In genomic region chr11:65437436-65438227, GRCh38 we compare ENCODE assay signal across 10 cellular contexts. TPM values are rescaled to one million over a fixed set of nuclear protein-coding genes. Genes with fewer than 3 reads are reported as not detected.
A peak's percentile ranks its signal among the peaks of the same experiment; 100 is the strongest.
DNase-seq lines count a peak whose midpoint lies in the region; ATAC-seq, FAIRE-seq and TF ChIP-seq lines count a peak whose summit lies in the region.
"Had no signal": no experiment of that assay in that cellular context is flagged by ENCODE, and none has a peak within 500 bp of the region (broad histone marks: within the 10 kb centered on the region; RNA-seq: fewer than 3 reads in every experiment).

No MANE protein-coding gene starts in this region.

- H3K27me3 ChIP-seq in bronchial epithelial cell (ENCODE audit: control insufficient read depth, insufficient read depth, low read length) (no peaks in the 10 kb centered on the region), HepG2 (ENCODE audit: control insufficient read depth in 1 of 2, insufficient read depth in 2 of 2, low read length in 2 of 2) (no peaks in the 10 kb centered on the region)

- CTCF ChIA-PET in HepG2 (lab: Yijun Ruan, JAX; ENCODE audit: low intra/inter-chr PET ratio, low total read pairs), result no interaction called here

- no peak for TF ChIP-seq RAD21 in HepG2 (CRISPR knock-in tag; IDR thresholded peaks at IDR 0.05)

- H3K79me2 ChIP-seq in HepG2 (ENCODE audit: insufficient read depth, low read length), result peaks cover 38% of the 10 kb centered on the region

- H3K4me1 ChIP-seq in HepG2 (ENCODE audit: insufficient read depth, low read length), result peaks cover 86% of the 10 kb centered on the region

- no TSS peak for BruUV-seq in HepG2 (replicated peaks; lab: Mats Ljungman, UMichigan)

- H3K27ac Mint-ChIP-seq in activated naive CD4-positive, alpha-beta T cell treated with anti-CD3 and anti-CD28 coated beads, Interleukin-2, amount 50 U/mL, for 24 hours, result peak overlapping the region; percentile 17
- peak overlapping the region; percentile 21 for H3K27ac Mint-ChIP-seq in type B pancreatic cell

- TF ChIP-seq EP300 in HepG2 (IDR thresholded peaks at IDR 0.05; ENCODE audit: low read depth in 2 of 2, low read length in 2 of 2), result no peak
- TF ChIP-seq EP300 in HepG2 (CRISPR knock-in tag; IDR thresholded peaks at IDR 0.05; ENCODE audit: borderline replicate concordance), result no peak

- in situ Hi-C loops in HepG2 (cut with HindIII; ENCODE audit: extremely low pct_ligation_motif_present, low pct_unique_long_range_greater_than_20kb), result no loop called here

- H3K9me3 Mint-ChIP-seq in activated naive CD4-positive, alpha-beta T cell treated with anti-CD3 and anti-CD28 coated beads, Interleukin-2, amount 50 U/mL, for 24 hours, result no peaks in the 10 kb centered on the region
- H3K9me3 Mint-ChIP-seq in type B pancreatic cell, result no peaks in the 10 kb centered on the region

- POLR2A ChIA-PET in HepG2 (lab: Yijun Ruan, JAX), result interaction anchor here (0.8 to 4.9 kb wide), 5 partner anchors 10 to 20 kb away, joined by 3 to 38 read pairs (median 3); partner anchors contain the start of gene NEAT1

- TF ChIP-seq CTCF in bronchial epithelial cell (IDR thresholded peaks at IDR 0.05; ENCODE audit: insufficient read depth, low read length, severe bottlenecking) (no peak), HepG2 (CRISPR knock-in tag; IDR thresholded peaks at IDR 0.05) (0 out of 2 replicates have a peak, but pooled peaks have one; percentile 6), type B pancreatic cell (conservative IDR thresholded peaks at IDR 0.05) (no peak)

- no peak overlapping the region for H3K27ac ChIP-seq in HepG2 (ENCODE audit: extremely low read length, insufficient read depth, low read length)

- intact Hi-C loops in HepG2 (cut with micrococcal nuclease; ENCODE audit: unreplicated experiment), result no loop called here

- no peaks in the 10 kb centered on the region for H3K27me3 Mint-ChIP-seq in activated naive CD4-positive, alpha-beta T cell treated with anti-CD3 and anti-CD28 coated beads, Interleukin-2, amount 50 U/mL, for 24 hours
- no peaks in the 10 kb centered on the region for H3K27me3 Mint-ChIP-seq in type B pancreatic cell

- no peak overlapping the region for H3K4me2 ChIP-seq in HepG2 (ENCODE audit: low read depth, low read length)

- TF ChIP-seq POLR2A in HepG2 (IDR thresholded peaks at IDR 0.05; ENCODE audit: insufficient read depth in 1 of 2, low read depth in 2 of 2, low read length in 2 of 2), result peak; percentile 59; a peak in 2 of 4 replicates

- peaks cover 98% of the 10 kb centered on the region for H4K20me1 ChIP-seq in HepG2 (ENCODE audit: insufficient read depth, low read length)

- no peak overlapping the region for H2AFZ ChIP-seq in HepG2 (ENCODE audit: low read length)

- no peak overlapping the region for H3K4me3 Mint-ChIP-seq in activated naive CD4-positive, alpha-beta T cell treated with anti-CD3 and anti-CD28 coated beads, Interleukin-2, amount 50 U/mL, for 24 hours
- no peak overlapping the region for H3K4me3 Mint-ChIP-seq in type B pancreatic cell

- peaks cover 24% of the 10 kb centered on the region for H3K36me3 ChIP-seq in bronchial epithelial cell (ENCODE audit: control insufficient read depth, insufficient read depth, low read length)
- peaks cover 8 to 47% of the 10 kb centered on the region in 2 experiments; a peak in 4 of 5 replicates for H3K36me3 ChIP-seq in HepG2 (replicated peaks in 1 of 2; ENCODE audit: control insufficient read depth in 1 of 2, insufficient read depth in 2 of 2, low read length in 2 of 2)

- H3K36me3 Mint-ChIP-seq in activated naive CD4-positive, alpha-beta T cell treated with anti-CD3 and anti-CD28 coated beads, Interleukin-2, amount 50 U/mL, for 24 hours, result peaks cover 9% of the 10 kb centered on the region
- peaks cover 43% of the 10 kb centered on the region for H3K36me3 Mint-ChIP-seq in type B pancreatic cell

- ATAC-seq in HepG2 (peak; percentile 4), HG03175 (IDR thresholded peaks at IDR 0.05; ENCODE audit: unreplicated experiment) (no peak)

- H3K9ac ChIP-seq in HepG2 (ENCODE audit: insufficient read depth, low read depth, low read length), result no peak overlapping the region

- no peak for DNase-seq in activated naive CD4-positive, alpha-beta T cell (lab: John Stamatoyannopoulos, UW)
- DNase-seq in bronchial epithelial cell (ENCODE audit: low read depth), result peak; percentile 23
- no peak for DNase-seq in HepG2 (ENCODE audit: low spot score)
- DNase-seq in type B pancreatic cell (ENCODE audit: extremely low spot score, unreplicated experiment), result no peak
- no peak for DNase-seq in NCI-H1694 treated with DMSO at 0.1 percent for 48 hours (lab: John Stamatoyannopoulos, UW)
- no peak for DNase-seq in urothelium cell line (ENCODE audit: low spot score)
- DNase-seq: activated CD4-positive, alpha-beta T cell treated with anti-CD3 and anti-CD28 coated beads, Interleukin-2, amount 50 U/mL, for 48 hours had no signal

- no peak for FAIRE-seq in bronchial epithelial cell (lab: Jason Lieb, UNC)
- no peak for FAIRE-seq in HepG2 (lab: Jason Lieb, UNC)
- no peak for FAIRE-seq in urothelium cell line (lab: Jason Lieb, UNC)
- FAIRE-seq: GM18507 had no signal

- H3K4me3 ChIP-seq in bronchial epithelial cell (ENCODE audit: low read depth, low read length), result no peak overlapping the region
- no peak overlapping the region for H3K4me3 ChIP-seq in HepG2 (replicated peaks in 1 of 3; ENCODE audit: insufficient read depth in 1 of 3, low read depth in 2 of 3, low read length in 3 of 3)

- WGBS in HepG2 (ENCODE audit: low lambda C conversion rate), result 76% methylated on average over 14 of the region's 14 CpGs

- H3K4me1 Mint-ChIP-seq in activated naive CD4-positive, alpha-beta T cell treated with anti-CD3 and anti-CD28 coated beads, Interleukin-2, amount 50 U/mL, for 24 hours, result peaks cover 80% of the 10 kb centered on the region
- peaks cover 22% of the 10 kb centered on the region for H3K4me1 Mint-ChIP-seq in type B pancreatic cell (ENCODE audit: unreplicated experiment)

- no peaks in the 10 kb centered on the region for H3K9me3 ChIP-seq in HepG2 (ENCODE audit: low read length)

RNA-seq across cellular contexts. Expression of gene NEAT1, which starts 15.0 kb away (rescaled TPM):
- 114 and 133 TPM in 2 replicates for total RNA-seq in bronchial epithelial cell
- total RNA-seq in HepG2 (2016; rRNA removed; fragmentation: Illumina TruSeq; extraction: Trizol), result 10.5 and 20.5 TPM in 2 replicates
- 2.2 and 2.6 TPM in 2 replicates for total RNA-seq in HepG2 (2016; cell fraction: cytosol; rRNA removed; fragmentation: Illumina TruSeq; extraction: Trizol; ENCODE audit: low read depth)
- 8.4 and 21.3 TPM in 2 replicates for total RNA-seq in HepG2 (2016; cell fraction: insoluble cytoplasmic fraction; rRNA removed; fragmentation: Illumina TruSeq; extraction: Trizol)
- 7.8 and 8.3 TPM in 2 replicates for total RNA-seq in HepG2 (2016; cell fraction: membrane; rRNA removed; fragmentation: Illumina TruSeq; extraction: Trizol)
- 196 and 220 TPM in 2 replicates for total RNA-seq in HepG2 (2016; cell fraction: nucleus; rRNA removed; fragmentation: Illumina TruSeq; extraction: Trizol)
- polyA plus RNA-seq in HepG2 (2011; rRNA removed), result 41.2 and 41.3 TPM in 2 replicates
- 13.0 and 13.4 TPM in 2 replicates for polyA plus RNA-seq in HepG2 (2011; cell fraction: cytosol; rRNA removed)
- polyA plus RNA-seq in HepG2 (2011; cell fraction: nucleus; rRNA removed), result 222 and 327 TPM in 2 replicates
- 288 and 371 TPM in 2 replicates for polyA plus RNA-seq in HepG2 (2012)
- 3.6 and 4.3 TPM in 2 replicates for polyA plus RNA-seq in HepG2 (2016; cell fraction: cytosol; fragmentation: Illumina TruSeq; extraction: Trizol; ENCODE audit: low read depth)
- polyA plus RNA-seq in HepG2 (2016; cell fraction: insoluble cytoplasmic fraction; fragmentation: Illumina TruSeq; extraction: Trizol; ENCODE audit: low read depth), result 54.0 and 61.1 TPM in 2 replicates
- 47.1 and 54.4 TPM in 2 replicates for polyA plus RNA-seq in HepG2 (2016; cell fraction: membrane; fragmentation: Illumina TruSeq; extraction: Trizol; ENCODE audit: low read depth)
- 577 and 628 TPM in 2 replicates for polyA plus RNA-seq in HepG2 (2016; cell fraction: nucleus; fragmentation: Illumina TruSeq; extraction: Trizol; ENCODE audit: insufficient read depth, low read depth)
- 64.6 and 225 TPM in 2 replicates for polyA minus RNA-seq in HepG2 (2011; rRNA and poly(A)+ RNA removed; ENCODE audit: low replicate concordance)
- 17.3 and 20.2 TPM in 2 replicates for polyA minus RNA-seq in HepG2 (2011; cell fraction: cytosol; rRNA and poly(A)+ RNA removed)
- 1,479 and 1,737 TPM in 2 replicates for polyA minus RNA-seq in HepG2 (2011; cell fraction: nucleus; rRNA and poly(A)+ RNA removed)
- total RNA-seq in type B pancreatic cell (ENCODE audit: low replicate concordance), result 229 and 395 TPM in 2 replicates

RNA-seq across cellular contexts. Expression of gene FRMD8, which starts 51.2 kb away (rescaled TPM):
- 21.9 and 66.6 TPM in 2 replicates for total RNA-seq in bronchial epithelial cell
- total RNA-seq in HepG2 (2016; rRNA removed; fragmentation: Illumina TruSeq; extraction: Trizol), result 18.0 and 20.6 TPM in 2 replicates
- total RNA-seq in HepG2 (2016; cell fraction: cytosol; rRNA removed; fragmentation: Illumina TruSeq; extraction: Trizol; ENCODE audit: low read depth), result 2.2 and 2.9 TPM in 2 replicates
- total RNA-seq in HepG2 (2016; cell fraction: insoluble cytoplasmic fraction; rRNA removed; fragmentation: Illumina TruSeq; extraction: Trizol), result 17.5 and 22.6 TPM in 2 replicates
- 5.3 and 6.3 TPM in 2 replicates for total RNA-seq in HepG2 (2016; cell fraction: membrane; rRNA removed; fragmentation: Illumina TruSeq; extraction: Trizol)
- total RNA-seq in HepG2 (2016; cell fraction: nucleus; rRNA removed; fragmentation: Illumina TruSeq; extraction: Trizol), result 12.4 and 14.6 TPM in 2 replicates
- polyA plus RNA-seq in HepG2 (2011; rRNA removed), result 5.8 and 9.4 TPM in 2 replicates
- polyA plus RNA-seq in HepG2 (2011; cell fraction: cytosol; rRNA removed), result 5.9 and 6.7 TPM in 2 replicates
- 26.7 and 32.6 TPM in 2 replicates for polyA plus RNA-seq in HepG2 (2011; cell fraction: nucleus; rRNA removed)
- 3.5 and 5.2 TPM in 2 replicates for polyA plus RNA-seq in HepG2 (2012)
- polyA plus RNA-seq in HepG2 (2016; cell fraction: cytosol; fragmentation: Illumina TruSeq; extraction: Trizol; ENCODE audit: low read depth), result 2.5 and 2.6 TPM in 2 replicates
- 13.5 and 17.1 TPM in 2 replicates for polyA plus RNA-seq in HepG2 (2016; cell fraction: insoluble cytoplasmic fraction; fragmentation: Illumina TruSeq; extraction: Trizol; ENCODE audit: low read depth)
- 2.8 and 3.8 TPM in 2 replicates for polyA plus RNA-seq in HepG2 (2016; cell fraction: membrane; fragmentation: Illumina TruSeq; extraction: Trizol; ENCODE audit: low read depth)
- 21.4 and 24.7 TPM in 2 replicates for polyA plus RNA-seq in HepG2 (2016; cell fraction: nucleus; fragmentation: Illumina TruSeq; extraction: Trizol; ENCODE audit: insufficient read depth, low read depth)
- polyA minus RNA-seq in HepG2 (2011; rRNA and poly(A)+ RNA removed; ENCODE audit: low replicate concordance), result 22.3 and 24.3 TPM in 2 replicates
- polyA minus RNA-seq in HepG2 (2011; cell fraction: cytosol; rRNA and poly(A)+ RNA removed), result 5.4 and 6.2 TPM in 2 replicates
- polyA minus RNA-seq in HepG2 (2011; cell fraction: nucleus; rRNA and poly(A)+ RNA removed), result 6.2 and 11.8 TPM in 2 replicates
- total RNA-seq in type B pancreatic cell (ENCODE audit: low replicate concordance), result 35.0 and 41.8 TPM in 2 replicates

RNA-seq across cellular contexts. Expression of gene SLC25A45, which starts 55.2 kb away (rescaled TPM):
- total RNA-seq in bronchial epithelial cell (0.26 and 0.77 TPM in 2 replicates), HepG2 (2016; rRNA removed; fragmentation: Illumina TruSeq; extraction: Trizol) (2.1 and 3.4 TPM in 2 replicates), type B pancreatic cell (ENCODE audit: low replicate concordance) (1.9 and 5.6 TPM in 2 replicates)
- 0.79 and 1.0 TPM in 2 replicates for total RNA-seq in HepG2 (2016; cell fraction: cytosol; rRNA removed; fragmentation: Illumina TruSeq; extraction: Trizol; ENCODE audit: low read depth)
- total RNA-seq in HepG2 (2016; cell fraction: insoluble cytoplasmic fraction; rRNA removed; fragmentation: Illumina TruSeq; extraction: Trizol), result 1.9 TPM in 2 replicates
- 1.5 and 2.2 TPM in 2 replicates for total RNA-seq in HepG2 (2016; cell fraction: membrane; rRNA removed; fragmentation: Illumina TruSeq; extraction: Trizol)
- total RNA-seq in HepG2 (2016; cell fraction: nucleus; rRNA removed; fragmentation: Illumina TruSeq; extraction: Trizol), result 1.3 and 3.5 TPM in 2 replicates
- 1.2 and 1.9 TPM in 2 replicates for polyA plus RNA-seq in HepG2 (2011; rRNA removed)
- 0.95 and 0.99 TPM in 2 replicates for polyA plus RNA-seq in HepG2 (2011; cell fraction: cytosol; rRNA removed)
- polyA plus RNA-seq in HepG2 (2011; cell fraction: nucleus; rRNA removed), result 5.9 and 6.0 TPM in 2 replicates
- 2.0 and 4.1 TPM in 2 replicates for polyA plus RNA-seq in HepG2 (2012)
- polyA plus RNA-seq in HepG2 (2016; cell fraction: cytosol; fragmentation: Illumina TruSeq; extraction: Trizol; ENCODE audit: low read depth), result 0.45 and 0.70 TPM in 2 replicates
- 1.3 and 1.6 TPM in 2 replicates for polyA plus RNA-seq in HepG2 (2016; cell fraction: insoluble cytoplasmic fraction; fragmentation: Illumina TruSeq; extraction: Trizol; ENCODE audit: low read depth)
- 1.4 and 1.5 TPM in 2 replicates for polyA plus RNA-seq in HepG2 (2016; cell fraction: membrane; fragmentation: Illumina TruSeq; extraction: Trizol; ENCODE audit: low read depth)
- 5.6 and 8.8 TPM in 2 replicates for polyA plus RNA-seq in HepG2 (2016; cell fraction: nucleus; fragmentation: Illumina TruSeq; extraction: Trizol; ENCODE audit: insufficient read depth, low read depth)
- 1.9 and 7.2 TPM in 2 replicates for polyA minus RNA-seq in HepG2 (2011; rRNA and poly(A)+ RNA removed; ENCODE audit: low replicate concordance)
- polyA minus RNA-seq in HepG2 (2011; cell fraction: cytosol; rRNA and poly(A)+ RNA removed), result 1.4 and 2.5 TPM in 2 replicates
- polyA minus RNA-seq in HepG2 (2011; cell fraction: nucleus; rRNA and poly(A)+ RNA removed), result 1.4 and 2.4 TPM in 2 replicates
